Comparison of ENCODE assay signal across 14 cellular contexts in the genomic region with DNA sequence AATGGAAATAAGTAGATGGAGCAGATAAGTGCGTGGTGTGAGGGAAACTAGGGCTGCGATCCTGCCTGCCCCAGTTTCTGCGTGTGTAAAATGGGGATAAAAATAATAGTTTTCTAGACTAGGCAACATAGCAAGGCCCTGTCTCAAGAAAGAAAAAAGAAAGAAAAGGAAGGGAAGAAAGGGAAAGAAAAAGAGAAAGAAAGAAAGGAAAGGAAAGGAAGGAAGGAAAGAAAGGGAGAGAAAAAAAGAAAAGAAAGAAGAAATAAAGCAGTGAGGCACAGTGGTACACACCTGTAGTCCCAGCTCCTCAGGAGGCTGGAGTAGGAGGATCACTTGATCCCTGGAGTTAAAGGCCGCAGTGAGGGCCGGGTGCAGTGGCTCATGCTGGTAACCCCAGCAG. TPM values are rescaled to one million over a fixed set of nuclear protein-coding genes. Genes with fewer than 3 reads are reported as not detected.
DNase-seq lines count a peak whose midpoint lies in the region; ATAC-seq lines count a peak whose summit lies in the region.
"Had no signal": no experiment of that assay in that cellular context is flagged by ENCODE, and none has a peak within 500 bp of the region (broad histone marks: within the 10 kb centered on the region; RNA-seq: fewer than 3 reads in every experiment).

No MANE protein-coding gene starts in this region.

- no peak for DNase-seq in activated T-helper 1 cell treated with anti-CD3 and anti-CD28 coated beads, Interleukin-12 subunit alpha, Interleukin-12 subunit beta, Interleukin-2, Interleukin-4 antibody, amounts not matched to agents 30 ng/mL and 10 ng/mL and 1 ng/mL, durations not matched to agents 14 hours and 24 hours and 36 hours (ENCODE audit: low spot score)
- DNase-seq in natural killer cell treated with Interleukin-12 subunit alpha and Interleukin-12 subunit beta and Interleukin-15 and Interleukin-18, amount 100 ng/mL, for 72 hours (ENCODE audit: low spot score): no peak
- DNase-seq in NCI-H2227 treated with DMSO at 0.1 percent for 48 hours (lab: John Stamatoyannopoulos, UW): no peak
- DNase-seq: activated naive CD4-positive, alpha-beta T cell treated with anti-CD3 and anti-CD28 coated beads, Interleukin-2, amount 10 ng/mL, durations not matched to agents 7 days and 5 days; foreskin keratinocyte; lower lobe of right lung; MM.1S; NCI-H2081 treated with DMSO at 0.1 percent for 48 hours; nucleus accumbens; Right ventricle myocardium superior; stimulated activated naive CD8-positive, alpha-beta T cell treated with anti-CD3 and anti-CD28 coated beads, Interleukin-15, amount 100 ng/mL, for 72 hours had no signal

- no peak overlapping the region for H3K9ac ChIP-seq in HUES6 (ENCODE audit: low read length)

- no peaks in the 10 kb centered on the region for H3K27me3 ChIP-seq in HUES6 (ENCODE audit: control insufficient read depth, insufficient read depth, low read length)
- H3K27me3 ChIP-seq: foreskin keratinocyte had no signal

- H3K4me3 ChIP-seq in HUES6 (ENCODE audit: low read depth, low read length): no peak overlapping the region
- H3K4me3 ChIP-seq: lower lobe of right lung had no signal

- no peaks in the 10 kb centered on the region for H3K36me3 Mint-ChIP-seq in activated T-helper 1 cell treated with anti-CD3 and anti-CD28 coated beads, Interleukin-12 subunit alpha, Interleukin-12 subunit beta, Interleukin-2, Interleukin-4 antibody, amounts not matched to agents 30 ng/mL and 10 ng/mL and 1 ng/mL, durations not matched to agents 14 hours and 24 hours and 36 hours (ENCODE audit: low read depth)
- no peaks in the 10 kb centered on the region for H3K36me3 Mint-ChIP-seq in natural killer cell treated with Interleukin-12 subunit alpha and Interleukin-12 subunit beta and Interleukin-15 and Interleukin-18, amount 100 ng/mL, for 72 hours

- peak overlapping the region; percentile 16 for H3K4me3 Mint-ChIP-seq in activated T-helper 1 cell treated with anti-CD3 and anti-CD28 coated beads, Interleukin-12 subunit alpha, Interleukin-12 subunit beta, Interleukin-2, Interleukin-4 antibody, amounts not matched to agents 30 ng/mL and 10 ng/mL and 1 ng/mL, durations not matched to agents 14 hours and 24 hours and 36 hours
- peak overlapping the region; percentile 69 for H3K4me3 Mint-ChIP-seq in natural killer cell treated with Interleukin-12 subunit alpha and Interleukin-12 subunit beta and Interleukin-15 and Interleukin-18, amount 100 ng/mL, for 72 hours

- no peak overlapping the region for H3K27ac Mint-ChIP-seq in activated T-helper 1 cell treated with anti-CD3 and anti-CD28 coated beads, Interleukin-12 subunit alpha, Interleukin-12 subunit beta, Interleukin-2, Interleukin-4 antibody, amounts not matched to agents 30 ng/mL and 10 ng/mL and 1 ng/mL, durations not matched to agents 14 hours and 24 hours and 36 hours
- peak overlapping the region in 1 of 2 donors; percentile 80 for H3K27ac Mint-ChIP-seq in natural killer cell treated with Interleukin-12 subunit alpha and Interleukin-12 subunit beta and Interleukin-15 and Interleukin-18, amount 100 ng/mL, for 72 hours

- H3K27me3 Mint-ChIP-seq in activated T-helper 1 cell treated with anti-CD3 and anti-CD28 coated beads, Interleukin-12 subunit alpha, Interleukin-12 subunit beta, Interleukin-2, Interleukin-4 antibody, amounts not matched to agents 30 ng/mL and 10 ng/mL and 1 ng/mL, durations not matched to agents 14 hours and 24 hours and 36 hours (ENCODE audit: insufficient read depth): peaks cover 6% of the 10 kb centered on the region
- H3K27me3 Mint-ChIP-seq in natural killer cell treated with Interleukin-12 subunit alpha and Interleukin-12 subunit beta and Interleukin-15 and Interleukin-18, amount 100 ng/mL, for 72 hours: no peaks in the 10 kb centered on the region

- H3K4me1 Mint-ChIP-seq in activated T-helper 1 cell treated with anti-CD3 and anti-CD28 coated beads, Interleukin-12 subunit alpha, Interleukin-12 subunit beta, Interleukin-2, Interleukin-4 antibody, amounts not matched to agents 30 ng/mL and 10 ng/mL and 1 ng/mL, durations not matched to agents 14 hours and 24 hours and 36 hours (ENCODE audit: low read depth): peaks cover 4% of the 10 kb centered on the region
- peaks cover 10 to 19% of the 10 kb centered on the region in 2 donors for H3K4me1 Mint-ChIP-seq in natural killer cell treated with Interleukin-12 subunit alpha and Interleukin-12 subunit beta and Interleukin-15 and Interleukin-18, amount 100 ng/mL, for 72 hours (ENCODE audit: low read depth in 2 of 2)

- no peaks in the 10 kb centered on the region for H3K9me3 ChIP-seq in HUES6 (ENCODE audit: control insufficient read depth, insufficient read depth, low read depth, low read length)
- H3K9me3 ChIP-seq: lower lobe of right lung had no signal

- peaks cover 8% of the 10 kb centered on the region for H3K36me3 ChIP-seq in HUES6 (ENCODE audit: control insufficient read depth, insufficient read depth, low read length)
- H3K36me3 ChIP-seq: lower lobe of right lung had no signal

- H3K4me1 ChIP-seq in HUES6 (ENCODE audit: control insufficient read depth, insufficient read depth, low read length): peaks cover 34% of the 10 kb centered on the region

- H3K27ac ChIP-seq in HUES6 (ENCODE audit: low read depth, low read length): peak overlapping the region; percentile 84; the same call in 1 of the 2 replicates
- H3K27ac ChIP-seq: foreskin keratinocyte, lower lobe of right lung had no signal

- H3K9me3 Mint-ChIP-seq in activated T-helper 1 cell treated with anti-CD3 and anti-CD28 coated beads, Interleukin-12 subunit alpha, Interleukin-12 subunit beta, Interleukin-2, Interleukin-4 antibody, amounts not matched to agents 30 ng/mL and 10 ng/mL and 1 ng/mL, durations not matched to agents 14 hours and 24 hours and 36 hours: no peaks in the 10 kb centered on the region
- no peaks in the 10 kb centered on the region for H3K9me3 Mint-ChIP-seq in natural killer cell treated with Interleukin-12 subunit alpha and Interleukin-12 subunit beta and Interleukin-15 and Interleukin-18, amount 100 ng/mL, for 72 hours
- H3K9me3 Mint-ChIP-seq: activated naive CD4-positive, alpha-beta T cell treated with anti-CD3 and anti-CD28 coated beads, Interleukin-2, amount 10 ng/mL, durations not matched to agents 7 days and 5 days; stimulated activated naive CD8-positive, alpha-beta T cell treated with anti-CD3 and anti-CD28 coated beads, Interleukin-15, amount 100 ng/mL, for 72 hours had no signal

- intact Hi-C loops in activated T-helper 1 cell treated with anti-CD3 and anti-CD28 coated beads, Interleukin-12 subunit alpha, Interleukin-12 subunit beta, Interleukin-2, Interleukin-4 antibody, amounts not matched to agents 30 ng/mL and 10 ng/mL and 1 ng/mL, durations not matched to agents 14 hours and 24 hours and 36 hours (cut with micrococcal nuclease): loop anchor here (2.0 kb wide), 1 partner anchor 14 kb away; the partner anchor contains the start of gene PAQR4

- no peak for ATAC-seq in natural killer cell treated with Interleukin-12 subunit alpha and Interleukin-12 subunit beta and Interleukin-15 and Interleukin-18, amount 100 ng/mL, for 72 hours
- ATAC-seq in GM18511 (IDR thresholded peaks at IDR 0.05; ENCODE audit: unreplicated experiment): no peak
- ATAC-seq: foreskin keratinocyte; lower lobe of right lung; stimulated activated naive CD8-positive, alpha-beta T cell treated with anti-CD3 and anti-CD28 coated beads, Interleukin-15, amount 100 ng/mL, for 72 hours had no signal

RNA-seq across cellular contexts. Expression of gene PKMYT1, which starts 2.2 kb away (rescaled TPM):
- 151 and 152 TPM in 2 replicates for total RNA-seq in activated T-helper 1 cell treated with anti-CD3 and anti-CD28 coated beads, Interleukin-12 subunit alpha, Interleukin-12 subunit beta, Interleukin-2, Interleukin-4 antibody, amounts not matched to agents 30 ng/mL and 10 ng/mL and 1 ng/mL, durations not matched to agents 14 hours and 24 hours and 36 hours
- 100 to 1,000 TPM in 1 of 2 donors, 10 to 100 TPM in 1; 76.4 to 251 TPM for total RNA-seq in natural killer cell treated with Interleukin-12 subunit alpha and Interleukin-12 subunit beta and Interleukin-15 and Interleukin-18, amount 100 ng/mL, for 72 hours

RNA-seq across cellular contexts. Expression of gene PAQR4, which starts 13.3 kb away (rescaled TPM):
- total RNA-seq in activated T-helper 1 cell treated with anti-CD3 and anti-CD28 coated beads, Interleukin-12 subunit alpha, Interleukin-12 subunit beta, Interleukin-2, Interleukin-4 antibody, amounts not matched to agents 30 ng/mL and 10 ng/mL and 1 ng/mL, durations not matched to agents 14 hours and 24 hours and 36 hours: 40.1 and 44.0 TPM in 2 replicates
- total RNA-seq in natural killer cell treated with Interleukin-12 subunit alpha and Interleukin-12 subunit beta and Interleukin-15 and Interleukin-18, amount 100 ng/mL, for 72 hours: 10 to 100 TPM; 19.7 to 39.1 TPM

RNA-seq across cellular contexts. Expression of gene KREMEN2, which starts 18.3 kb away (rescaled TPM):
- 0.10 and 0.18 TPM in 2 replicates for total RNA-seq in activated T-helper 1 cell treated with anti-CD3 and anti-CD28 coated beads, Interleukin-12 subunit alpha, Interleukin-12 subunit beta, Interleukin-2, Interleukin-4 antibody, amounts not matched to agents 30 ng/mL and 10 ng/mL and 1 ng/mL, durations not matched to agents 14 hours and 24 hours and 36 hours
- total RNA-seq in natural killer cell treated with Interleukin-12 subunit alpha and Interleukin-12 subunit beta and Interleukin-15 and Interleukin-18, amount 100 ng/mL, for 72 hours: not detected
- total RNA-seq: lower lobe of right lung, Right ventricle myocardium superior had no signal

RNA-seq across cellular contexts. Expression of gene CLDN9, which starts 30.3 kb away (rescaled TPM):
- total RNA-seq in activated T-helper 1 cell treated with anti-CD3 and anti-CD28 coated beads, Interleukin-12 subunit alpha, Interleukin-12 subunit beta, Interleukin-2, Interleukin-4 antibody, amounts not matched to agents 30 ng/mL and 10 ng/mL and 1 ng/mL, durations not matched to agents 14 hours and 24 hours and 36 hours: not detected in 2 replicates
- total RNA-seq in natural killer cell treated with Interleukin-12 subunit alpha and Interleukin-12 subunit beta and Interleukin-15 and Interleukin-18, amount 100 ng/mL, for 72 hours: under 1 TPM in 1 of 2 donors, not detected in 1; 0.47 TPM
- total RNA-seq: activated CD8-positive, alpha-beta memory T cell treated with anti-CD3 and anti-CD28 coated beads for 36 hours; foreskin keratinocyte had no signal

RNA-seq across cellular contexts. Expression of gene CLDN6, which starts 35.6 kb away (rescaled TPM):
- total RNA-seq in activated T-helper 1 cell treated with anti-CD3 and anti-CD28 coated beads, Interleukin-12 subunit alpha, Interleukin-12 subunit beta, Interleukin-2, Interleukin-4 antibody, amounts not matched to agents 30 ng/mL and 10 ng/mL and 1 ng/mL, durations not matched to agents 14 hours and 24 hours and 36 hours: not detected in 2 replicates
- total RNA-seq in natural killer cell treated with Interleukin-12 subunit alpha and Interleukin-12 subunit beta and Interleukin-15 and Interleukin-18, amount 100 ng/mL, for 72 hours: not detected
- total RNA-seq: activated CD8-positive, alpha-beta memory T cell treated with anti-CD3 and anti-CD28 coated beads for 36 hours; lower lobe of right lung; Right ventricle myocardium superior had no signal
